Comparison of ENCODE assay signal across 8 cellular contexts in the genomic region with DNA sequence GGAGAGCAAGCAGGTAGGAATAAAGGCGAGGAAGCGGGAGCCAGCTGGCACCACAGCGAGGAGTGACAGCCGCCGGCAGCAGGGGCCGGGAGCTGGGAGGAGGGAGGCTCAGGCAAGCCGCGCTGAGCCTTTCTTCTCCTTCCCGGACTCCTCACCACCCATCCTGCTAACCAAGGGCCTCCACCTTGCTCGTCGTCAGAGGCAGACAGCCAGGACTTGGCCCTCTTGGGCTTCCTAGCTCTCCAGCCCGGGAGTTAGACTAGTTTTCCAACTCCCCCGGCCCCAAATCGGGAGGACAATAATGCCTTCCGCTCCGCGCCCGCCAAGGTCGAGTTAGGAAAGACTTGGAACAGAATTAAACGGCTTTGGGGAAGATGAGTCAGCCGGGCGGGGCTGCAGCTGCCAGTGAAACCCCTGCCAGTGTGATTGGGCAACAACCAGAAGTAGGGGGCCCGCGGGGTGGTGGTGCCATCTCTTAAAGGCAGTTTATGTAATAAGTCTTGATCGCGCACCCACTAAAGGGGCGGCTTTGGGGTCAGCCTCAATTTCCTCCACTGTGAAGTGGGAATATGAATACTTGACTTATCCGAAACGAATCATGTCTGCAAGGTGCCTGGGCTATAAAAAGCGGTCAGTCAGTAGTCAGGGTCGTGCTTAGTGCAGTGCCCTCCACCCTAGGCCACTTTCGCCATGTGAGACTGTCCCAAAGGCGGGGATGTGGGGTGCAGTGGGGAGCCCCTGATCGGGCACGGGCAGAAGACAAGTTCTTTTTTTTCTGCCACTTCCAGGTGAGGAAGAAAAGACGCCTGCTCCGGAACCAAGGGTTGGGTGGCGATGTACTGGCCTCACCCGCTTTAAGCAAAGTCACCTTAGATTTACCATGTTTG. TPM values are rescaled to one million over a fixed set of nuclear protein-coding genes. Genes with fewer than 3 reads are reported as not detected.
DNase-seq lines count a peak whose midpoint lies in the region; ATAC-seq and TF ChIP-seq lines count a peak whose summit lies in the region.

No MANE protein-coding gene starts in this region.

- no peaks in the 10 kb centered on the region for H3K27me3 ChIP-seq in HL-60 (ENCODE audit: insufficient read depth, poor library complexity, severe bottlenecking)

- no peak overlapping the region for H3K27ac Mint-ChIP-seq in chondrocyte (ENCODE audit: unreplicated experiment)
- no peak overlapping the region for H3K27ac Mint-ChIP-seq in stimulated activated effector memory CD8-positive, alpha-beta T cell treated with anti-CD3 and anti-CD28 coated beads, Interleukin-12 subunit alpha, Interleukin-12 subunit beta, amount 100 ng/mL, for 72 hours

- H3K9me3 Mint-ChIP-seq in chondrocyte (ENCODE audit: low read depth): peaks cover 3% of the 10 kb centered on the region
- no peaks in the 10 kb centered on the region for H3K9me3 Mint-ChIP-seq in stimulated activated effector memory CD8-positive, alpha-beta T cell treated with anti-CD3 and anti-CD28 coated beads, Interleukin-12 subunit alpha, Interleukin-12 subunit beta, amount 100 ng/mL, for 72 hours

- DNase-seq in Ammon's horn (ENCODE audit: low spot score): peak; percentile 11
- DNase-seq in HL-60 (ENCODE audit: low read depth in 1 of 2, low spot score in 1 of 2): peak; percentile 78 to 90
- DNase-seq in SIG-M5 treated with dmso at 0.1 percent for 504 hours (lab: John Stamatoyannopoulos, UW; ENCODE audit: unreplicated experiment): peak; percentile 85
- DNase-seq in chondrocyte (ENCODE audit: low spot score): no peak
- DNase-seq in left lobe of liver (ENCODE audit: low spot score): peak; percentile 66
- no peak for DNase-seq in stimulated activated effector memory CD8-positive, alpha-beta T cell treated with anti-CD3 and anti-CD28 coated beads, Interleukin-12 subunit alpha, Interleukin-12 subunit beta, amount 100 ng/mL, for 72 hours (ENCODE audit: low spot score in 2 of 2)
- no peak for DNase-seq in midbrain (lab: John Stamatoyannopoulos, UW)

- peak overlapping the region; percentile 73 for H3K4me3 Mint-ChIP-seq in chondrocyte (ENCODE audit: unreplicated experiment)
- H3K4me3 Mint-ChIP-seq in stimulated activated effector memory CD8-positive, alpha-beta T cell treated with anti-CD3 and anti-CD28 coated beads, Interleukin-12 subunit alpha, Interleukin-12 subunit beta, amount 100 ng/mL, for 72 hours: peak overlapping the region; percentile 75

- H3K4me3 ChIP-seq in HL-60 (replicated peaks; ENCODE audit: insufficient read depth, low read length): peak overlapping the region; percentile 42

- TF ChIP-seq CTCF in HL-60 (IDR thresholded peaks at IDR 0.05; ENCODE audit: insufficient read depth, low read length): no peak
- TF ChIP-seq CTCF in chondrocyte (IDR thresholded peaks at IDR 0.05): no peak

- H3K36me3 Mint-ChIP-seq in chondrocyte (ENCODE audit: low read depth): no peaks in the 10 kb centered on the region
- H3K36me3 Mint-ChIP-seq in stimulated activated effector memory CD8-positive, alpha-beta T cell treated with anti-CD3 and anti-CD28 coated beads, Interleukin-12 subunit alpha, Interleukin-12 subunit beta, amount 100 ng/mL, for 72 hours: no peaks in the 10 kb centered on the region

- peak; percentile 60 for ATAC-seq in left lobe of liver
- ATAC-seq in stimulated activated effector memory CD8-positive, alpha-beta T cell treated with anti-CD3 and anti-CD28 coated beads, Interleukin-12 subunit alpha, Interleukin-12 subunit beta, amount 100 ng/mL, for 72 hours: peak; percentile 5
- ATAC-seq in GM21529 (IDR thresholded peaks at IDR 0.05; ENCODE audit: unreplicated experiment): no peak

- no peaks in the 10 kb centered on the region for H3K27me3 Mint-ChIP-seq in chondrocyte (ENCODE audit: low read depth)

- H3K27ac ChIP-seq in HL-60 (replicated peaks): peak overlapping the region; percentile 88

- peaks cover 15% of the 10 kb centered on the region for H3K4me1 Mint-ChIP-seq in chondrocyte (ENCODE audit: low read depth)
- peaks cover 30% of the 10 kb centered on the region for H3K4me1 Mint-ChIP-seq in stimulated activated effector memory CD8-positive, alpha-beta T cell treated with anti-CD3 and anti-CD28 coated beads, Interleukin-12 subunit alpha, Interleukin-12 subunit beta, amount 100 ng/mL, for 72 hours

RNA-seq across cellular contexts. Expression of a gene that starts 6.7 kb away (rescaled TPM):
- total RNA-seq in chondrocyte (69.4 to 91.4 TPM (median 72.3 TPM) in 3 replicates), left lobe of liver (195 TPM)

RNA-seq across cellular contexts. Expression of a gene that starts 18.2 kb away (rescaled TPM):
- 0.38 to 0.99 TPM (median 0.60 TPM) in 3 replicates for total RNA-seq in chondrocyte
- total RNA-seq in left lobe of liver: 0.38 TPM

RNA-seq across cellular contexts. Expression of a gene that starts 18.4 kb away (rescaled TPM):
- total RNA-seq in chondrocyte: 42.8 to 69.5 TPM (median 44.4 TPM) in 3 replicates
- total RNA-seq in left lobe of liver: 27.8 TPM

Comparison
In these comparisons a context has a peak if more than half of its experiments do, and no peak if none do; other contexts are left out.
1. DNase-seq: peak in Ammon's horn (single experiment), HL-60 (2 of 2), SIG-M5 treated with dmso at 0.1 percent for 504 hours (single experiment) and left lobe of liver (single experiment); none in chondrocyte (single experiment), stimulated activated effector memory CD8-positive, alpha-beta T cell treated with anti-CD3 and anti-CD28 coated beads, Interleukin-12 subunit alpha, Interleukin-12 subunit beta, amount 100 ng/mL, for 72 hours (0 of 2) and midbrain (single experiment).